Comparison of ENCODE assay signal across 20 cellular contexts in the genomic region with DNA sequence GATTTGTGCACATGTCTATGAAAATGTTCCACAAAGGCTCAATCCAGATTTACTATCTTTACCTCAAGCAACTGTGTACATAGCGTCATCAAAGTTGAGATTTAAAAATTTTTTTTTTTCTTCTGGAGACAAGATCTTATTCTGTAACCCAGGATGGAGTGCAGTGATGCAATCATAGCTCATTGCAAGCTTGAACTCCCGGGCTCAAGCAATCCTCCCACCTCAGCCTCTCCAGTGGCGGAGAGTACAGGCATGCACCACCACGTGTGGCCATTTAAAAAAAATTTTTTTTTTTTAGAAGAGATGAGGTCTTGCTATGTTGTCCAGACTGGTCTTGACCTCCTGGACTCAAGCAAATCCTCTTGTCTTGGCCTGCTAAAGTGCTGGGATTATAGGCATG. TPM values are rescaled to one million over a fixed set of nuclear protein-coding genes. Genes with fewer than 3 reads are reported as not detected.
DNase-seq lines count a peak whose midpoint lies in the region; ATAC-seq lines count a peak whose summit lies in the region.
"Had no signal": no experiment of that assay in that cellular context is flagged by ENCODE, and none has a peak within 500 bp of the region (broad histone marks: within the 10 kb centered on the region; RNA-seq: fewer than 3 reads in every experiment).

No MANE protein-coding gene starts in this region.

- H3K36me3 Mint-ChIP-seq in IgD-negative memory B cell (peaks cover 5% of the 10 kb centered on the region), memory B cell (peaks cover 3% of the 10 kb centered on the region)
- H3K36me3 Mint-ChIP-seq: T-cell had no signal

- H3K9me3 ChIP-seq in BLaER1 treated with 17β-estradiol and CSF1 and Interleukin-3, amounts not matched to agents 10 nM and 100 nM (replicated peaks in 1 of 11) = no peaks in the 10 kb centered on the region
- H3K9me3 ChIP-seq in SK-N-MC (ENCODE audit: low read depth, low read length) = no peaks in the 10 kb centered on the region
- H3K9me3 ChIP-seq: SK-N-SH had no signal

- H3K4me1 ChIP-seq in BLaER1 treated with 17β-estradiol and CSF1 and Interleukin-3, amounts not matched to agents 10 nM and 100 nM = peaks cover 7 to 37% (median 29%) of the 10 kb centered on the region in 10 experiments; a peak in 19 of 20 replicates

- no peak overlapping the region for H3K27ac ChIP-seq in BLaER1 treated with 17β-estradiol and CSF1 and Interleukin-3, amounts not matched to agents 10 nM and 100 nM
- H3K27ac ChIP-seq in SK-N-MC = no peak overlapping the region
- H3K27ac ChIP-seq: C4-2B had no signal

- H3K4me2 ChIP-seq in BLaER1 treated with 17β-estradiol and CSF1 and Interleukin-3, amounts not matched to agents 10 nM and 100 nM = peak overlapping the region in 7 of 11 experiments; percentile 7 to 99 (median 97); a peak in 11 of 22 replicates
- H3K4me2 ChIP-seq: SK-N-SH had no signal

- no peaks in the 10 kb centered on the region for H3K27me3 Mint-ChIP-seq in IgD-negative memory B cell
- H3K27me3 Mint-ChIP-seq in memory B cell = peaks cover 2% of the 10 kb centered on the region

- H3K4me1 Mint-ChIP-seq in IgD-negative memory B cell = peaks cover 24 to 36% (median 29%) of the 10 kb centered on the region in 3 donors
- peaks cover 14% of the 10 kb centered on the region for H3K4me1 Mint-ChIP-seq in memory B cell

- no peak overlapping the region for H3K4me3 ChIP-seq in BLaER1 treated with 17β-estradiol and CSF1 and Interleukin-3, amounts not matched to agents 10 nM and 100 nM
- H3K4me3 ChIP-seq in SK-N-MC = peak overlapping the region; percentile 97

- peak overlapping the region in 2 of 3 donors; percentile 62 to 73 for H3K27ac Mint-ChIP-seq in IgD-negative memory B cell
- no peak overlapping the region for H3K27ac Mint-ChIP-seq in memory B cell
- H3K27ac Mint-ChIP-seq: GM23338, T-cell had no signal

- no peak for ATAC-seq in memory B cell (ENCODE audit: low read depth)
- ATAC-seq: GM23338, T-cell had no signal

- peak overlapping the region in 3 of 4 donors; percentile 77 to 92 (median 91) for H3K4me3 Mint-ChIP-seq in IgD-negative memory B cell
- peak overlapping the region; percentile 14 for H3K4me3 Mint-ChIP-seq in memory B cell
- H3K4me3 Mint-ChIP-seq: GM23338 had no signal

- peaks cover 0 to 48% (median 42%) of the 10 kb centered on the region in 11 experiments; a peak in 15 of 22 replicates for H3K36me3 ChIP-seq in BLaER1 treated with 17β-estradiol and CSF1 and Interleukin-3, amounts not matched to agents 10 nM and 100 nM
- H3K36me3 ChIP-seq in SK-N-MC (ENCODE audit: insufficient read depth, low read length) = peaks cover 42% of the 10 kb centered on the region

- H3K9me3 Mint-ChIP-seq in IgD-negative memory B cell (no peaks in the 10 kb centered on the region), memory B cell (no peaks in the 10 kb centered on the region)
- H3K9me3 Mint-ChIP-seq: GM23338, T-cell had no signal

- H3K27me3 ChIP-seq in BLaER1 treated with 17β-estradiol and CSF1 and Interleukin-3, amounts not matched to agents 10 nM and 100 nM = peaks cover 0 to 41% (median 0%) of the 10 kb centered on the region in 11 experiments; a peak in 10 of 22 replicates

- peaks cover 0 to 6% (median 0%) of the 10 kb centered on the region in 11 experiments; a peak in 2 of 22 replicates for H4K20me1 ChIP-seq in BLaER1 treated with 17β-estradiol and CSF1 and Interleukin-3, amounts not matched to agents 10 nM and 100 nM

- DNase-seq in SK-N-MC (ENCODE audit: low read depth, low spot score) = no peak
- no peak for DNase-seq in memory B cell (ENCODE audit: low spot score in 2 of 2)
- DNase-seq in activated gamma-delta T cell (lab: John Stamatoyannopoulos, UW) = no peak
- DNase-seq in NCI-H226 = no peak
- DNase-seq in DMS153 treated with DMSO at 0.1 percent for 48 hours (lab: John Stamatoyannopoulos, UW; ENCODE audit: unreplicated experiment) = no peak
- DNase-seq: DMS79 treated with DMSO at 0.1 percent for 48 hours, HCEC 1CT, KBM-7, NCI-H1092, NCI-H146, NCI-H2029 treated with DMSO at 0.1 percent for 48 hours, NCI-H510A, NCI-H774, SHP77, SK-N-SH, T-cell had no signal

- no peak overlapping the region for H3K9ac ChIP-seq in BLaER1 treated with 17β-estradiol and CSF1 and Interleukin-3, amounts not matched to agents 10 nM and 100 nM
- no peak overlapping the region for H3K9ac ChIP-seq in SK-N-MC (ENCODE audit: insufficient read length)
- H3K9ac ChIP-seq: SK-N-SH had no signal

RNA-seq across cellular contexts. Expression of gene COCH, which starts 2.3 kb away (rescaled TPM):
- 189 TPM for polyA plus RNA-seq in IgD-negative memory B cell
